ENCODE assay signal across 18 cellular contexts in the genomic region with DNA sequence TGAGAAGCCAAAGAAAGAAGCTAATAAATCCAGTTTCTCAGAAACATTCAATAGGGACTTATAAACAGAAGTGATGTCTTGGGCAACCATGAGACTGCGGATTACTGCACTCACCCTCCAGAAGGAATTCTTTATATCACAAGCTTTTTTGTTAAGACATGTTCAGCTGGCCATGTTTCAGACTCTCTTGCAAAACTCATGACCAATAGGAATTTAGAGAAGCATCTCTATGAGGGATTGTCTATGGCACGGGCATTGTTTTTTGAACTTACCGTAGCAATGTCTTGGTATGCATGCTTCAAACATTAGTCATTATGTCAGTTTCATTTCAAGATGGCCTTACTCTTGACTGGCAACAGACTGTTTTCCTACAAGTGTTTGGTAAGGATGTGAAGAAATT. TPM values are rescaled to one million over a fixed set of nuclear protein-coding genes. Genes with fewer than 3 reads are reported as not detected.
DNase-seq lines count a peak whose midpoint lies in the region; FAIRE-seq and TF ChIP-seq lines count a peak whose summit lies in the region.
"Had no signal": no experiment of that assay in that cellular context is flagged by ENCODE, and none has a peak within 500 bp of the region (broad histone marks: within the 10 kb centered on the region; RNA-seq: fewer than 3 reads in every experiment).

No MANE protein-coding gene starts in this region.

- H3K36me3 Mint-ChIP-seq in endodermal cell (ENCODE audit: low read depth) (no peaks in the 10 kb centered on the region), glutamatergic neuron (ENCODE audit: unreplicated experiment) (peaks cover 13% of the 10 kb centered on the region)

- dilution Hi-C loops in keratinocyte (cut with MboI; ENCODE audit: extremely low pct_ligation_motif_present, low sequenced_read_pairs), result no loop called here

- H3K4me1 Mint-ChIP-seq in endodermal cell, result no peaks in the 10 kb centered on the region
- H3K4me1 Mint-ChIP-seq in glutamatergic neuron (ENCODE audit: low read depth, unreplicated experiment), result no peaks in the 10 kb centered on the region
- H3K4me1 Mint-ChIP-seq: CD8-positive, alpha-beta memory T cell had no signal

- no peak overlapping the region for H3K4me2 ChIP-seq in keratinocyte (ENCODE audit: control insufficient read depth, extremely low read depth, insufficient read depth, low read depth, low read length)
- H3K4me2 ChIP-seq: BLaER1 had no signal

- H3K4me1 ChIP-seq in endodermal cell (ENCODE audit: control insufficient read depth, insufficient read depth, low read length) (no peaks in the 10 kb centered on the region), keratinocyte (ENCODE audit: control insufficient read depth, extremely low read depth, insufficient read depth, low read length) (no peaks in the 10 kb centered on the region)
- H3K4me1 ChIP-seq: Caco-2 had no signal

- peaks cover 72% of the 10 kb centered on the region for H3K9me3 ChIP-seq in endodermal cell (ENCODE audit: control insufficient read depth, low read length)
- H3K9me3 ChIP-seq in keratinocyte (ENCODE audit: control insufficient read depth, low read depth, low read length), result peaks cover 3% of the 10 kb centered on the region

- no peak overlapping the region for H3K4me3 Mint-ChIP-seq in endodermal cell
- H3K4me3 Mint-ChIP-seq in glutamatergic neuron (ENCODE audit: unreplicated experiment), result no peak overlapping the region
- H3K4me3 Mint-ChIP-seq: CD8-positive, alpha-beta memory T cell; HFFc6 had no signal

- peak overlapping the region; percentile 24 for H3K4me3 ChIP-seq in endodermal cell (ENCODE audit: low read length)
- H3K4me3 ChIP-seq in keratinocyte (ENCODE audit: control insufficient read depth in 2 of 3, extremely low read depth in 1 of 3, insufficient read depth in 2 of 3, low read depth in 1 of 3, low read length in 3 of 3), result no peak overlapping the region
- H3K4me3 ChIP-seq: BLaER1, GM12878, K562 had no signal

- no peak for FAIRE-seq in keratinocyte (lab: Jason Lieb, UNC)
- FAIRE-seq: GM12878, GM18507, H1, K562 had no signal

- TF ChIP-seq CTCF in endodermal cell (conservative IDR thresholded peaks at IDR 0.05), result no peak
- TF ChIP-seq CTCF in keratinocyte (optimal IDR thresholded peaks at IDR 0.05 in 1 of 3, IDR thresholded peaks at IDR 0.05 in 1 of 3, conservative IDR thresholded peaks at IDR 0.05 in 1 of 3; ENCODE audit: extremely low read depth in 1 of 3, insufficient read depth in 2 of 3, low read length in 3 of 3), result no peak
- no peak for TF ChIP-seq CTCF in glutamatergic neuron (IDR thresholded peaks at IDR 0.05; ENCODE audit: partially characterized antibody, unreplicated experiment)

- no peak overlapping the region for H3K27ac Mint-ChIP-seq in endodermal cell
- no peak overlapping the region for H3K27ac Mint-ChIP-seq in glutamatergic neuron (ENCODE audit: unreplicated experiment)
- H3K27ac Mint-ChIP-seq: CD8-positive, alpha-beta memory T cell; HFFc6 had no signal

- H3K9me1 ChIP-seq in keratinocyte (ENCODE audit: control insufficient read depth, extremely low read depth, insufficient read depth, low read length), result no peaks in the 10 kb centered on the region

- H3K27ac ChIP-seq in endodermal cell (ENCODE audit: low read depth, low read length), result no peak overlapping the region
- no peak overlapping the region for H3K27ac ChIP-seq in keratinocyte (ENCODE audit: control insufficient read depth, insufficient read depth, low read length)
- H3K27ac ChIP-seq: BLaER1 had no signal

- no peaks in the 10 kb centered on the region for H3K36me3 ChIP-seq in endodermal cell (ENCODE audit: control insufficient read depth, insufficient read depth, low read length)
- no peaks in the 10 kb centered on the region for H3K36me3 ChIP-seq in keratinocyte (ENCODE audit: control insufficient read depth in 2 of 2, extremely low read depth in 1 of 2, insufficient read depth in 2 of 2, low read length in 2 of 2)

- H3K9me3 Mint-ChIP-seq in endodermal cell, result peaks cover 82% of the 10 kb centered on the region
- peaks cover 11% of the 10 kb centered on the region for H3K9me3 Mint-ChIP-seq in glutamatergic neuron (ENCODE audit: unreplicated experiment)

- no peak overlapping the region for H2AFZ ChIP-seq in keratinocyte (ENCODE audit: control insufficient read depth, low read length)

- H3K9ac ChIP-seq in endodermal cell (ENCODE audit: extremely low read depth, low read length, poor library complexity, severe bottlenecking) (no peak overlapping the region), keratinocyte (ENCODE audit: control insufficient read depth, extremely low read depth, insufficient read depth, low read length) (no peak overlapping the region)
- H3K9ac ChIP-seq: BLaER1 had no signal

- no peaks in the 10 kb centered on the region for H4K20me1 ChIP-seq in keratinocyte (ENCODE audit: control insufficient read depth, extremely low read depth, insufficient read depth, low read length)
- H4K20me1 ChIP-seq: BLaER1 had no signal

- WGBS in endodermal cell (ENCODE audit: insufficient coverage in 1 of 2, insufficient read length in 1 of 2), 2 experiments, result 80 to 91% methylated on average over 2 to 3 of the region's 3 CpGs

- no peaks in the 10 kb centered on the region for H3K27me3 Mint-ChIP-seq in endodermal cell (ENCODE audit: insufficient read depth)
- no peaks in the 10 kb centered on the region for H3K27me3 Mint-ChIP-seq in glutamatergic neuron (ENCODE audit: unreplicated experiment)

- peak; percentile 1 for DNase-seq in EL
- DNase-seq in M059J (ENCODE audit: low read depth), result peak; percentile 17
- DNase-seq in endodermal cell, result no peak
- peak; percentile 5 for DNase-seq in keratinocyte (ENCODE audit: low read depth, low spot score)
- DNase-seq in DMS53 treated with DMSO at 0.1 percent for 48 hours (lab: John Stamatoyannopoulos, UW; ENCODE audit: unreplicated experiment), result no peak
- no peak for DNase-seq in cortex of kidney (lab: John Stamatoyannopoulos, UW)
- DNase-seq in glutamatergic neuron, result no peak
- DNase-seq: 8988T; AML-193; Caco-2; CD8-positive, alpha-beta memory T cell; HCEC 1CT; HFFc6 had no signal

- H3K27me3 ChIP-seq in endodermal cell (ENCODE audit: control insufficient read depth, insufficient read depth, low read length, poor library complexity, severe bottlenecking) (no peaks in the 10 kb centered on the region), keratinocyte (ENCODE audit: control insufficient read depth, extremely low read depth, insufficient read depth, low read length) (no peaks in the 10 kb centered on the region)
- H3K27me3 ChIP-seq: BLaER1 had no signal

- no peaks in the 10 kb centered on the region for H3K79me2 ChIP-seq in keratinocyte (ENCODE audit: control insufficient read depth, insufficient read depth, low read length)

RNA-seq across cellular contexts. Expression of a gene that starts 15.5 kb away (rescaled TPM):
- 14.4 and 16.2 TPM in 2 replicates for total RNA-seq in M059J (2014; rRNA removed; shearing (Covaris generic))
- 10 to 100 TPM; 26.4 to 39.5 TPM for total RNA-seq in endodermal cell
- 22.4 TPM for polyA plus RNA-seq in endodermal cell (2013, experiment 1 of 2)
- 21.2 TPM for polyA plus RNA-seq in endodermal cell (2013, experiment 2 of 2)
- 9.4 to 12.4 TPM (median 11.3 TPM) in 3 replicates for polyA plus RNA-seq in keratinocyte
- polyA plus RNA-seq in keratinocyte (2011; ENCODE audit: low read depth), result 22.7 TPM
- polyA plus RNA-seq in keratinocyte (2011; cell fraction: cytosol; rRNA removed), result 6.0 and 7.9 TPM in 2 replicates
- polyA plus RNA-seq in keratinocyte (2011; cell fraction: nucleus; rRNA removed), result 7.7 and 8.8 TPM in 2 replicates
- polyA plus RNA-seq in keratinocyte (2012; ENCODE audit: low replicate concordance), result 8.1 and 13.7 TPM in 2 replicates
- 35.6 to 68.5 TPM (median 41.7 TPM) in 3 replicates for polyA minus RNA-seq in keratinocyte
- polyA minus RNA-seq in keratinocyte (2011; cell fraction: cytosol; rRNA and poly(A)+ RNA removed), result 24.6 TPM
- polyA minus RNA-seq in keratinocyte (2011; cell fraction: nucleus; rRNA and poly(A)+ RNA removed), result 29.2 and 45.1 TPM in 2 replicates
- total RNA-seq in glutamatergic neuron (ENCODE audit: unreplicated experiment), result 38.0 TPM

RNA-seq across cellular contexts. Expression of a gene that starts 35.3 kb away (rescaled TPM):
- total RNA-seq in M059J (2014; rRNA removed; shearing (Covaris generic)), result 3.7 and 8.7 TPM in 2 replicates
- 10 to 100 TPM; 12.0 to 16.4 TPM for total RNA-seq in endodermal cell
- 10.5 TPM for polyA plus RNA-seq in endodermal cell (2013, experiment 1 of 2)
- polyA plus RNA-seq in endodermal cell (2013, experiment 2 of 2), result 8.7 TPM
- 2.0 to 7.2 TPM (median 6.3 TPM) in 3 replicates for polyA plus RNA-seq in keratinocyte
- polyA plus RNA-seq in keratinocyte (2011; ENCODE audit: low read depth), result 3.2 TPM
- polyA plus RNA-seq in keratinocyte (2011; cell fraction: cytosol; rRNA removed), result 1.4 and 1.8 TPM in 2 replicates
- 18.4 and 23.1 TPM in 2 replicates for polyA plus RNA-seq in keratinocyte (2011; cell fraction: nucleus; rRNA removed)
- 3.2 and 3.4 TPM in 2 replicates for polyA plus RNA-seq in keratinocyte (2012; ENCODE audit: low replicate concordance)
- polyA minus RNA-seq in keratinocyte, result 2.5 to 10.3 TPM (median 10.1 TPM) in 3 replicates
- 1.5 TPM for polyA minus RNA-seq in keratinocyte (2011; cell fraction: cytosol; rRNA and poly(A)+ RNA removed)
- 18.3 and 35.0 TPM in 2 replicates for polyA minus RNA-seq in keratinocyte (2011; cell fraction: nucleus; rRNA and poly(A)+ RNA removed)
- total RNA-seq in glutamatergic neuron (ENCODE audit: unreplicated experiment), result 29.8 TPM

RNA-seq across cellular contexts. Expression of a gene that starts 35.7 kb away (rescaled TPM):
- total RNA-seq in M059J (2014; rRNA removed; shearing (Covaris generic)), result 0.32 and 0.44 TPM in 2 replicates
- total RNA-seq in endodermal cell, result 1 to 10 TPM; 3.7 to 3.9 TPM
- polyA plus RNA-seq in endodermal cell (2013, experiment 1 of 2), result 1.9 TPM
- polyA plus RNA-seq in endodermal cell (2013, experiment 2 of 2), result 1.8 TPM
- 0.28 to 0.79 TPM (median 0.64 TPM) in 3 replicates for polyA plus RNA-seq in keratinocyte
- polyA plus RNA-seq in keratinocyte (2011; ENCODE audit: low read depth), result 0.37 TPM
- 0.10 and 0.18 TPM in 2 replicates for polyA plus RNA-seq in keratinocyte (2011; cell fraction: cytosol; rRNA removed)
- 1.6 and 1.9 TPM in 2 replicates for polyA plus RNA-seq in keratinocyte (2011; cell fraction: nucleus; rRNA removed)
- 0.28 TPM in 2 replicates for polyA plus RNA-seq in keratinocyte (2012; ENCODE audit: low replicate concordance)
- polyA minus RNA-seq in keratinocyte, result 0.13 to 1.2 TPM (median 0.69 TPM) in 3 replicates
- 0.19 TPM for polyA minus RNA-seq in keratinocyte (2011; cell fraction: cytosol; rRNA and poly(A)+ RNA removed)
- polyA minus RNA-seq in keratinocyte (2011; cell fraction: nucleus; rRNA and poly(A)+ RNA removed), result 0.95 and 2.2 TPM in 2 replicates
- total RNA-seq in glutamatergic neuron (ENCODE audit: unreplicated experiment), result 9.2 TPM

Comparison
In these comparisons a context has a peak if more than half of its experiments do, and no peak if none do; other contexts are left out.
1. DNase-seq: peak in EL (single experiment), M059J (single experiment) and keratinocyte (single experiment); none in endodermal cell (single experiment), DMS53 treated with DMSO at 0.1 percent for 48 hours (single experiment), cortex of kidney (single experiment) and glutamatergic neuron (single experiment).